Comparison of ENCODE assay signal across 14 cellular contexts in genomic region chr3:156762631-156763185, GRCh38.
A peak's percentile ranks its signal among the peaks of the same experiment; 100 is the strongest.
DNase-seq lines count a peak whose midpoint lies in the region; ATAC-seq and TF ChIP-seq lines count a peak whose summit lies in the region.
"Had no signal": no experiment of that assay in that cellular context is flagged by ENCODE, and none has a peak within 500 bp of the region (broad histone marks: within the 10 kb centered on the region; RNA-seq: fewer than 3 reads in every experiment).

No MANE protein-coding gene starts in this region.

- ATAC-seq in left ventricle myocardium superior, result peak; percentile 82
- ATAC-seq: naive thymus-derived CD8-positive, alpha-beta T cell had no signal

- TF ChIP-seq CTCF in testis (IDR thresholded peaks at IDR 0.05), result no peak

- no peak overlapping the region for H3K4me3 ChIP-seq in testis

- DNase-seq in DMS153 (lab: John Stamatoyannopoulos, UW), result peak; percentile 37
- no peak for DNase-seq in DMS153 treated with DMSO at 0.1 percent for 48 hours (lab: John Stamatoyannopoulos, UW; ENCODE audit: unreplicated experiment)
- DNase-seq in amniotic epithelial cell (ENCODE audit: low read depth), result peak; percentile 59
- no peak for DNase-seq in left ventricle myocardium superior
- DNase-seq in smooth muscle cell of the brain vasculature (ENCODE audit: low read depth, low spot score), result peak; percentile 94
- no peak for DNase-seq in testis
- DNase-seq in NCI-H2196 (lab: John Stamatoyannopoulos, UW; ENCODE audit: unreplicated experiment), result no peak
- no peak for DNase-seq in activated naive CD4-positive, alpha-beta T cell (lab: John Stamatoyannopoulos, UW)
- DNase-seq: activated CD8-positive, alpha-beta memory T cell treated with anti-CD3 and anti-CD28 coated beads for 24 hours; effector CD4-positive, alpha-beta T cell; naive thymus-derived CD8-positive, alpha-beta T cell; NCI-H1417 treated with DMSO at 0.1 percent for 48 hours; T1000 had no signal

- TF ChIP-seq POLR2A in testis (IDR thresholded peaks at IDR 0.05), result no peak

- no peak overlapping the region for H3K27ac ChIP-seq in testis
- H3K27ac ChIP-seq: 22Rv1 had no signal

- H3K36me3 ChIP-seq in testis (ENCODE audit: low read depth, missing control alignments), result no peaks in the 10 kb centered on the region

- intact Hi-C loops in left ventricle myocardium superior (cut with micrococcal nuclease), result no loop called here
- intact Hi-C loops in testis (cut with DNase I; ENCODE audit: low total_unique reads), result no loop called here

- no peaks in the 10 kb centered on the region for H3K4me1 ChIP-seq in testis

- H3K27me3 ChIP-seq in testis, result no peaks in the 10 kb centered on the region

- H3K9me3 ChIP-seq in testis, result no peaks in the 10 kb centered on the region

- WGBS in testis, 2 donors, result 71% methylated on average over 4 of the region's 4 CpGs

Comparison
In these comparisons a context has a peak if more than half of its experiments do, and no peak if none do; other contexts are left out.
1. DNase-seq: peak in DMS153 (single experiment), amniotic epithelial cell (single experiment) and smooth muscle cell of the brain vasculature (single experiment); none in DMS153 treated with DMSO at 0.1 percent for 48 hours (single experiment), left ventricle myocardium superior (single experiment), testis (single experiment), NCI-H2196 (single experiment) and activated naive CD4-positive, alpha-beta T cell (0 of 4).